ENCODE assay signal across 2 cellular contexts in genomic region chr17:40832840-40833239, GRCh38.
A peak's percentile ranks its signal among the peaks of the same experiment; 100 is the strongest.
TF ChIP-seq lines count a peak whose summit lies in the region.

No MANE protein-coding gene starts in this region.

TF ChIP-seq in H1, 55 proteins besides CTCF, POLR2A, EP300 and RAD21:
- 0 out of 2 replicates have a peak, but pooled peaks have one; percentile 31 for TF ChIP-seq POLR2AphosphoS5 (IDR thresholded peaks at IDR 0.05; ENCODE audit: low read depth, low read length)
- TF ChIP-seq POU5F1 (IDR thresholded peaks at IDR 0.05; ENCODE audit: low read depth, low read length) = no peak
TF ChIP-seq in H1: peak in this region for 1.

TF ChIP-seq in WTC11, 78 proteins besides CTCF, POLR2A, EP300 and RAD21:
- TF ChIP-seq CREB1 (CRISPR knock-in tag; IDR thresholded peaks at IDR 0.05) = no peak
- no peak for TF ChIP-seq ZNF138 (CRISPR knock-in tag; conservative IDR thresholded peaks at IDR 0.05)
- TF ChIP-seq FOXJ3 (CRISPR knock-in tag; IDR thresholded peaks at IDR 0.05; ENCODE audit: borderline replicate concordance) = no peak
- no peak for TF ChIP-seq ZSCAN18 (CRISPR knock-in tag; IDR thresholded peaks at IDR 0.05)
- no peak for TF ChIP-seq TEAD4 (CRISPR knock-in tag; IDR thresholded peaks at IDR 0.05)
- no peak for TF ChIP-seq ZNF317 (CRISPR knock-in tag; IDR thresholded peaks at IDR 0.05; ENCODE audit: borderline replicate concordance, low read depth)
- TF ChIP-seq ZNF219 (CRISPR knock-in tag; IDR thresholded peaks at IDR 0.05; ENCODE audit: borderline replicate concordance) = no peak
- TF ChIP-seq NR3C1 (CRISPR knock-in tag; conservative IDR thresholded peaks at IDR 0.05; ENCODE audit: low read depth) = no peak
- TF ChIP-seq CDX4 (CRISPR knock-in tag; IDR thresholded peaks at IDR 0.05; ENCODE audit: borderline replicate concordance) = no peak
- no peak for TF ChIP-seq IRF1 (CRISPR knock-in tag; IDR thresholded peaks at IDR 0.05)
- TF ChIP-seq EMX1 (CRISPR knock-in tag; IDR thresholded peaks at IDR 0.05) = no peak
- TF ChIP-seq JAZF1 (CRISPR knock-in tag; IDR thresholded peaks at IDR 0.05) = no peak
